ENCODE assay signal across 18 cellular contexts in genomic region chr5:16800477-16800876, GRCh38.
"Had no signal": no experiment of that assay in that cellular context is flagged by ENCODE, and none has a peak within 500 bp of the region (broad histone marks: within the 10 kb centered on the region; RNA-seq: fewer than 3 reads in every experiment).

No MANE protein-coding gene starts in this region.

- H3K4me1 Mint-ChIP-seq: natural killer cell; stimulated activated naive B cell treated with anti-CD40 and anti-IgM and Interleukin-4, amounts not matched to agents 10 μg/mL and 1 μg/mL and 100 μg/mL, for 72 hours had no signal

- H3K9me3 ChIP-seq: lower lobe of right lung, psoas muscle, thoracic aorta, tibial nerve, upper lobe of left lung had no signal

- ATAC-seq: effector memory CD8-positive, alpha-beta T cell; left ventricle myocardium superior; lower lobe of right lung; natural killer cell; psoas muscle; right cardiac atrium; stimulated activated naive B cell treated with anti-CD40 and anti-IgM and Interleukin-4, amounts not matched to agents 10 μg/mL and 1 μg/mL and 100 μg/mL, for 72 hours had no signal

- H3K9me3 Mint-ChIP-seq: natural killer cell; stimulated activated naive CD8-positive, alpha-beta T cell treated with anti-CD3 and anti-CD28 coated beads, Interleukin-15, Interleukin-2, amounts not matched to agents 100 ng/mL and 50 ng/mL, for 24 hours had no signal

- H3K4me3 Mint-ChIP-seq: effector memory CD8-positive, alpha-beta T cell; natural killer cell; neural crest cell; stimulated activated naive B cell treated with anti-CD40 and anti-IgM and Interleukin-4, amounts not matched to agents 10 μg/mL and 1 μg/mL and 100 μg/mL, for 72 hours; stimulated activated naive CD8-positive, alpha-beta T cell treated with anti-CD3 and anti-CD28 coated beads, Interleukin-15, Interleukin-2, amounts not matched to agents 100 ng/mL and 50 ng/mL, for 24 hours had no signal

- DNase-seq: dermis blood vessel endothelial cell; effector memory CD8-positive, alpha-beta T cell; head of caudate nucleus; left ventricle myocardium superior; lower lobe of right lung; natural killer cell; psoas muscle; right cardiac atrium; stimulated activated CD4-positive, alpha-beta T cell treated with anti-CD3 and anti-CD28 coated beads, Interleukin-15, amount 100 ng/mL, for 24 hours; stimulated activated CD4-positive, alpha-beta T cell treated with anti-CD3 and anti-CD28 coated beads, Interleukin-2, amount 100 ng/mL, for 48 hours; stimulated activated naive B cell treated with anti-CD40 and anti-IgM and Interleukin-4, amounts not matched to agents 10 μg/mL and 1 μg/mL and 100 μg/mL, for 72 hours; upper lobe of left lung had no signal

- H3K36me3 ChIP-seq: lower lobe of right lung, thoracic aorta, tibial nerve, upper lobe of left lung had no signal

- H3K27me3 Mint-ChIP-seq: effector memory CD8-positive, alpha-beta T cell; stimulated activated naive B cell treated with anti-CD40 and anti-IgM and Interleukin-4, amounts not matched to agents 10 μg/mL and 1 μg/mL and 100 μg/mL, for 72 hours; stimulated activated naive CD8-positive, alpha-beta T cell treated with anti-CD3 and anti-CD28 coated beads, Interleukin-15, Interleukin-2, amounts not matched to agents 100 ng/mL and 50 ng/mL, for 24 hours had no signal

- H3K27ac Mint-ChIP-seq: effector memory CD8-positive, alpha-beta T cell; natural killer cell; stimulated activated naive B cell treated with anti-CD40 and anti-IgM and Interleukin-4, amounts not matched to agents 10 μg/mL and 1 μg/mL and 100 μg/mL, for 72 hours; stimulated activated naive CD8-positive, alpha-beta T cell treated with anti-CD3 and anti-CD28 coated beads, Interleukin-15, Interleukin-2, amounts not matched to agents 100 ng/mL and 50 ng/mL, for 24 hours had no signal

- H3K36me3 Mint-ChIP-seq: natural killer cell; stimulated activated naive B cell treated with anti-CD40 and anti-IgM and Interleukin-4, amounts not matched to agents 10 μg/mL and 1 μg/mL and 100 μg/mL, for 72 hours had no signal

- H3K4me3 ChIP-seq: coronary artery, lower lobe of right lung, psoas muscle, skin epidermis, thoracic aorta, tibial nerve, upper lobe of left lung had no signal

- H3K27ac ChIP-seq: coronary artery, lower lobe of right lung, psoas muscle, skin epidermis, thoracic aorta, tibial nerve, upper lobe of left lung had no signal

- H3K4me1 ChIP-seq: lower lobe of right lung, psoas muscle, tibial nerve, upper lobe of left lung had no signal

- H3K27me3 ChIP-seq: tibial nerve, upper lobe of left lung had no signal
